Comparison of ENCODE assay signal across 17 cellular contexts in the genomic region with DNA sequence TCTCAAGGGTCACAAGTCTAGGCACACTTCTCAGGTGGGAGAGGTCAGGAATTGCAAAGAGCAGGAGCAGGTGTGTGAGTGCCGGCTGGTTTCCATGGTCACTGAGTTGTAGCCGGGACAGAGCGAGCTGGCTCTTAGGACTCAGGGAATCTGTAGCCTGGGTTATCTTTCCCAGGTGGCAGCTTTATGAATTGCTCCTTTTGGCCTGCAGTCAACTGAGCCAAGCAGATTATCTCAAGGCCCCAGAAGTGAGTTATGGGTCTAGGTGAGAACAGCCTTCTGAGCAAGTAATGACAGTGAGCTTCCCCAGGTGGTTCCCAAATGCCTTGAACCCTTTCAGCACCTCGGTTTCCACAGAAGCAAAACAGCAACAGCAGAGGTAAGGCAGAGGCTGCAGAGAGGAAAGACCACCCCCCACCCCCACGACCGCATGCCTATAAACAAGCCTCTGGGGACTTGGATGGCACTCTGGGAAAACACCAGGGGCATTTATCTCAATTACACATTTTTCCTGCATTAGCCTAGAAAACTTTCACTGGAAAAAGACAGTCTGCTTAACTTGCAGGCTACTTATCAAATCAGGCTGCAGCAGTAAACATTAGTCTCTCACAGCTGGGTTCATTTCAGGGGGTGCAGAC. TPM values are rescaled to one million over a fixed set of nuclear protein-coding genes. Genes with fewer than 3 reads are reported as not detected.
DNase-seq lines count a peak whose midpoint lies in the region; ATAC-seq, FAIRE-seq and TF ChIP-seq lines count a peak whose summit lies in the region.
"Had no signal": no experiment of that assay in that cellular context is flagged by ENCODE, and none has a peak within 500 bp of the region (broad histone marks: within the 10 kb centered on the region; RNA-seq: fewer than 3 reads in every experiment).

No MANE protein-coding gene starts in this region.

- intact Hi-C loops in K562 (cut with micrococcal nuclease): no loop called here
- intact Hi-C loops in vagina (cut with DNase I): loop anchor here (10.0 kb wide), 1 partner anchor 54 kb away; a partner anchor contains a TSS

- H3K9ac ChIP-seq in K562 (ENCODE audit: insufficient read depth in 1 of 2, low read depth in 2 of 2, low read length in 2 of 2): no peak overlapping the region

- no peak overlapping the region for H3K4me2 ChIP-seq in K562 (ENCODE audit: insufficient read depth, low read length)

- DNase-seq in ELF-1 (ENCODE audit: low read depth, low spot score) (peak; percentile 32), M059J (ENCODE audit: low read depth) (peak; percentile 22), K562 (ENCODE audit: extremely low read depth in 1 of 4, low spot score in 3 of 4) (peak in 1 of 4 experiments; percentile 14), dedifferentiated amniotic fluid mesenchymal stem cell (ENCODE audit: extremely low spot score) (no peak), vagina (ENCODE audit: extremely low spot score in 2 of 2) (no peak)
- DNase-seq in activated CD4-positive, alpha-beta T cell treated with anti-CD3 and anti-CD28 coated beads for 48 hours: no peak
- DNase-seq: activated CD4-positive, alpha-beta T cell treated with anti-CD3 and anti-CD28 coated beads for 4 hours; COR-L47; esophagus squamous epithelium; MM.1S; NCI-H446; occipital lobe; sigmoid colon; stomach had no signal

- H3K27ac ChIP-seq in K562 (ENCODE audit: extremely low read depth, low read depth, low read length): no peak overlapping the region
- H3K27ac ChIP-seq in mesodermal cell (ENCODE audit: low read depth, low read length, severe bottlenecking): peak overlapping the region; percentile 78
- no peak overlapping the region for H3K27ac ChIP-seq in vagina
- H3K27ac ChIP-seq: esophagus squamous epithelium, stomach had no signal

- no TSS peak for BruUV-seq in K562 (replicated peaks; lab: Mats Ljungman, UMichigan)

- WGBS in K562 (ENCODE audit: insufficient coverage, low coverage, missing lambda C conversion rate): 0% methylated on average over 6 of the region's 6 CpGs
- WGBS in mesodermal cell (ENCODE audit: insufficient coverage in 2 of 2), 2 experiments: 78 to 82% methylated on average over 1 to 4 of the region's 6 CpGs

- ATAC-seq in K562 (peak; percentile 35; the same call in 1 of the 3 replicates), GM21619 (IDR thresholded peaks at IDR 0.05; ENCODE audit: unreplicated experiment) (no peak)

- H2AFZ ChIP-seq in K562 (ENCODE audit: low read depth, low read length): no peak overlapping the region

- no peak for FAIRE-seq in K562 (lab: Jason Lieb, UNC)
- FAIRE-seq: GM19239 had no signal

- no peak overlapping the region for H3K4me3 ChIP-seq in K562
- H3K4me3 ChIP-seq in mesodermal cell (ENCODE audit: extremely low read depth, insufficient read depth, low read length, poor library complexity, severe bottlenecking): no peak overlapping the region
- no peak overlapping the region for H3K4me3 ChIP-seq in vagina
- H3K4me3 ChIP-seq: esophagus squamous epithelium, sigmoid colon, stomach had no signal

- H3K9me3 ChIP-seq in K562 (replicated peaks; ENCODE audit: control insufficient read depth, insufficient read depth, low read depth, low read length): no peaks in the 10 kb centered on the region
- H3K9me3 ChIP-seq in mesodermal cell (ENCODE audit: control insufficient read depth, low read length): no peaks in the 10 kb centered on the region
- H3K9me3 ChIP-seq in vagina: no peaks in the 10 kb centered on the region
- H3K9me3 ChIP-seq: esophagus squamous epithelium, sigmoid colon, stomach had no signal

- no peak for TF ChIP-seq RAD21 in K562 (CRISPR knock-in tag; conservative IDR thresholded peaks at IDR 0.05 in 1 of 2, IDR thresholded peaks at IDR 0.05 in 1 of 2)

- H3K4me1 ChIP-seq in K562 (replicated peaks in 1 of 2; ENCODE audit: control insufficient read depth in 2 of 2, insufficient read depth in 2 of 2, low read length in 2 of 2) (no peaks in the 10 kb centered on the region; a peak in 1 of 5 replicates), mesodermal cell (ENCODE audit: control insufficient read depth, insufficient read depth, low read length, poor library complexity, severe bottlenecking) (peaks cover 24% of the 10 kb centered on the region), vagina (peaks cover 11% of the 10 kb centered on the region)

- CTCF ChIA-PET in K562 (lab: Yijun Ruan, JAX; ENCODE audit: low intra/inter-chr PET ratio): no interaction called here

- H3K9me1 ChIP-seq in K562 (ENCODE audit: control insufficient read depth, insufficient read depth, low read length): peaks cover 2% of the 10 kb centered on the region

- POLR2A ChIA-PET in K562 (lab: Yijun Ruan, JAX): interaction anchor here (1.2 kb wide), 1 partner anchor 13 kb away, joined by 3 read pairs; no protein-coding TSS in a partner anchor

- no peak for TF ChIP-seq EP300 in K562 (IDR thresholded peaks at IDR 0.05; ENCODE audit: low read length)

- TF ChIP-seq POLR2A in K562 (conservative IDR thresholded peaks at IDR 0.05) (no peak), vagina (IDR thresholded peaks at IDR 0.05) (no peak)

- peaks cover 6 to 30% of the 10 kb centered on the region in 2 experiments; a peak in 3 of 5 replicates for H3K27me3 ChIP-seq in K562 (ENCODE audit: control insufficient read depth in 2 of 2, insufficient read depth in 2 of 2, low read length in 2 of 2)
- no peaks in the 10 kb centered on the region for H3K27me3 ChIP-seq in vagina
- H3K27me3 ChIP-seq: sigmoid colon, stomach had no signal

- in situ Hi-C loops in K562 (cut with MboI): no loop called here

- TF ChIP-seq CTCF in K562 (IDR thresholded peaks at IDR 0.05 in 2 of 3, conservative IDR thresholded peaks at IDR 0.05 in 1 of 3; ENCODE audit: insufficient read depth in 2 of 3, low read depth in 1 of 3, low read length in 3 of 3) (no peak), vagina (IDR thresholded peaks at IDR 0.05) (no peak)

- H3K36me3 ChIP-seq in K562 (ENCODE audit: control insufficient read depth, insufficient read depth, low read length) (no peaks in the 10 kb centered on the region), mesodermal cell (ENCODE audit: control insufficient read depth, insufficient read depth, low read length) (no peaks in the 10 kb centered on the region), vagina (no peaks in the 10 kb centered on the region)
- H3K36me3 ChIP-seq: esophagus squamous epithelium, sigmoid colon, stomach had no signal

- no peaks in the 10 kb centered on the region for H3K79me2 ChIP-seq in K562 (ENCODE audit: control insufficient read depth, insufficient read depth, low read length)

- H4K20me1 ChIP-seq in K562 (replicated peaks; ENCODE audit: control insufficient read depth, insufficient read depth, low read length): no peaks in the 10 kb centered on the region

TF ChIP-seq in K562, 482 proteins besides CTCF, POLR2A, EP300 and RAD21 (continues in another document):
- TF ChIP-seq HMG20B (CRISPR knock-in tag; IDR thresholded peaks at IDR 0.05) (no peak), MTA2 (IDR thresholded peaks at IDR 0.05; ENCODE audit: low read depth) (no peak), CBFA2T2 (conservative IDR thresholded peaks at IDR 0.05) (0 out of 2 replicates have a peak, but pooled peaks have one; percentile 20), TCF3 (CRISPR knock-in tag; IDR thresholded peaks at IDR 0.05) (peak; percentile 54; the same call in 1 of the 2 replicates), MEIS2 (IDR thresholded peaks at IDR 0.05; ENCODE audit: partially characterized antibody) (peak; percentile 38)
- TF ChIP-seq, protein P1, sequence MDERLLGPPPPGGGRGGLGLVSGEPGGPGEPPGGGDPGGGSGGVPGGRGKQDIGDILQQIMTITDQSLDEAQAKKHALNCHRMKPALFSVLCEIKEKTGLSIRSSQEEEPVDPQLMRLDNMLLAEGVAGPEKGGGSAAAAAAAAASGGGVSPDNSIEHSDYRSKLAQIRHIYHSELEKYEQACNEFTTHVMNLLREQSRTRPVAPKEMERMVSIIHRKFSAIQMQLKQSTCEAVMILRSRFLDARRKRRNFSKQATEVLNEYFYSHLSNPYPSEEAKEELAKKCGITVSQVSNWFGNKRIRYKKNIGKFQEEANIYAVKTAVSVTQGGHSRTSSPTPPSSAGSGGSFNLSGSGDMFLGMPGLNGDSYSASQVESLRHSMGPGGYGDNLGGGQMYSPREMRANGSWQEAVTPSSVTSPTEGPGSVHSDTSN (CRISPR knock-in tag; IDR thresholded peaks at IDR 0.05; ENCODE audit: low read depth): no peak
- TF ChIP-seq, protein P1 (tag; conservative IDR thresholded peaks at IDR 0.05; ENCODE audit: low read depth): peak; percentile 78

RNA-seq across cellular contexts. Expression of a gene that starts 56.7 kb away (rescaled TPM):
- 14.4 and 16.7 TPM in 2 replicates for total RNA-seq in M059J (2014; rRNA removed; shearing (Covaris generic))
- 0.11 and 0.81 TPM in 2 replicates for total RNA-seq in K562 (2011; cell fraction: chromatin; rRNA removed; ENCODE audit: low replicate concordance)
- 0.53 TPM in 1 of 2 replicates, not detected in the other for total RNA-seq in K562 (2011; cell fraction: nucleolus; rRNA removed)
- 0.07 TPM in 1 of 2 replicates, not detected in the other for total RNA-seq in K562 (2011; cell fraction: nucleoplasm; rRNA removed)
- total RNA-seq in K562 (2014; rRNA removed) (0.27 TPM in 1 of 2 replicates, not detected in the other), K562 (2014; rRNA removed; fragmentation: Illumina TruSeq; extraction: Trizol) (0.35 and 0.36 TPM in 2 replicates), K562 (2015; rRNA removed; fragmentation: Illumina TruSeq; extraction: Trizol) (0.04 and 0.15 TPM in 2 replicates), K562 (2021) (0.29 TPM in 1 of 2 replicates, not detected in the other), vagina (2.5 TPM)
- polyA plus RNA-seq in K562 (2011; rRNA removed) (0.14 TPM in 1 of 2 replicates, not detected in the other), K562 (2014; fragmentation: Illumina TruSeq; extraction: Trizol) (0.18 TPM in 1 of 2 replicates, not detected in the other), K562 (2014; fragmentation: Nextera tagmentation; extraction: Ambion mirVana) (under 1 TPM; 0.13 to 0.15 TPM), K562 (2014; rRNA removed) (0.01 and 0.35 TPM in 2 replicates)
- polyA plus RNA-seq in K562 (2011; cell fraction: cytosol; rRNA removed): 0.07 TPM in 1 of 2 replicates, not detected in the other
- 0.10 TPM in 1 of 2 replicates, not detected in the other for polyA plus RNA-seq in K562 (2011; cell fraction: nucleus; rRNA removed)
- polyA plus RNA-seq in K562 (2012): 0.12 and 0.22 TPM in 2 replicates
- polyA minus RNA-seq in K562 (2011; rRNA and poly(A)+ RNA removed): 0.77 TPM in 1 of 2 replicates, not detected in the other
- not detected in 2 replicates for polyA minus RNA-seq in K562 (2011; cell fraction: cytosol; rRNA and poly(A)+ RNA removed)
- 0.54 TPM in 1 of 2 replicates, not detected in the other for polyA minus RNA-seq in K562 (2011; cell fraction: nucleus; rRNA and poly(A)+ RNA removed)
- polyA plus RNA-seq in mesodermal cell (2013, experiment 1 of 2): 0.81 TPM
- 0.91 TPM for polyA plus RNA-seq in mesodermal cell (2013, experiment 2 of 2)

Comparison
In these comparisons a context has a peak if more than half of its experiments do, and no peak if none do; other contexts are left out.
1. DNase-seq: peak in ELF-1 (single experiment) and M059J (single experiment); none in dedifferentiated amniotic fluid mesenchymal stem cell (single experiment), vagina (0 of 2) and activated CD4-positive, alpha-beta T cell treated with anti-CD3 and anti-CD28 coated beads for 48 hours (single experiment).